1 cellular context compared by ENCODE assay signal in genomic region chr1:99663501-99663900, GRCh38.
TF ChIP-seq lines count a peak whose summit lies in the region.

No MANE protein-coding gene starts in this region.

TF ChIP-seq in H1, 55 proteins besides CTCF, POLR2A, EP300 and RAD21:
- TF ChIP-seq SP4 (IDR thresholded peaks at IDR 0.05; ENCODE audit: low read length) = no peak
- TF ChIP-seq POU5F1 (IDR thresholded peaks at IDR 0.05; ENCODE audit: low read depth, low read length) = no peak
- no peak for TF ChIP-seq MAX (IDR thresholded peaks at IDR 0.05)
- TF ChIP-seq EZH2 (IDR thresholded peaks at IDR 0.05; ENCODE audit: low read depth, low read length, severe bottlenecking) = no peak
- no peak for TF ChIP-seq CHD7 (IDR thresholded peaks at IDR 0.05; ENCODE audit: insufficient replicate concordance, low read length)
- TF ChIP-seq TBP (IDR thresholded peaks at IDR 0.05; ENCODE audit: low read depth, low read length) = no peak
- TF ChIP-seq ZNF274 (IDR thresholded peaks at IDR 0.05; ENCODE audit: borderline replicate concordance, extremely low read depth, low read length) = no peak
- no peak for TF ChIP-seq USF2 (IDR thresholded peaks at IDR 0.05; ENCODE audit: low read length)
- TF ChIP-seq CTBP2 (IDR thresholded peaks at IDR 0.05; ENCODE audit: borderline replicate concordance, insufficient read depth, insufficient read length, low read length) = no peak
- no peak for TF ChIP-seq YY1 (IDR thresholded peaks at IDR 0.05; ENCODE audit: low read depth, low read length)
- no peak for TF ChIP-seq KDM5A (IDR thresholded peaks at IDR 0.05; ENCODE audit: low read length)
- no peak for TF ChIP-seq ATF3 (IDR thresholded peaks at IDR 0.05; ENCODE audit: insufficient read depth, low read depth, low read length)
- no peak for TF ChIP-seq TAF1 (IDR thresholded peaks at IDR 0.05; ENCODE audit: low read depth, low read length)
- no peak for TF ChIP-seq SIX5 (IDR thresholded peaks at IDR 0.05; ENCODE audit: low read depth, low read length)
- TF ChIP-seq BACH1 (IDR thresholded peaks at IDR 0.05; ENCODE audit: low read length) = no peak
- TF ChIP-seq NRF1 (IDR thresholded peaks at IDR 0.05; ENCODE audit: low read depth, low read length) = no peak
- TF ChIP-seq EGR1 (IDR thresholded peaks at IDR 0.05; ENCODE audit: borderline replicate concordance, low read depth, low read length) = no peak
